Comparison of ENCODE assay signal across 8 cellular contexts in the genomic region with DNA sequence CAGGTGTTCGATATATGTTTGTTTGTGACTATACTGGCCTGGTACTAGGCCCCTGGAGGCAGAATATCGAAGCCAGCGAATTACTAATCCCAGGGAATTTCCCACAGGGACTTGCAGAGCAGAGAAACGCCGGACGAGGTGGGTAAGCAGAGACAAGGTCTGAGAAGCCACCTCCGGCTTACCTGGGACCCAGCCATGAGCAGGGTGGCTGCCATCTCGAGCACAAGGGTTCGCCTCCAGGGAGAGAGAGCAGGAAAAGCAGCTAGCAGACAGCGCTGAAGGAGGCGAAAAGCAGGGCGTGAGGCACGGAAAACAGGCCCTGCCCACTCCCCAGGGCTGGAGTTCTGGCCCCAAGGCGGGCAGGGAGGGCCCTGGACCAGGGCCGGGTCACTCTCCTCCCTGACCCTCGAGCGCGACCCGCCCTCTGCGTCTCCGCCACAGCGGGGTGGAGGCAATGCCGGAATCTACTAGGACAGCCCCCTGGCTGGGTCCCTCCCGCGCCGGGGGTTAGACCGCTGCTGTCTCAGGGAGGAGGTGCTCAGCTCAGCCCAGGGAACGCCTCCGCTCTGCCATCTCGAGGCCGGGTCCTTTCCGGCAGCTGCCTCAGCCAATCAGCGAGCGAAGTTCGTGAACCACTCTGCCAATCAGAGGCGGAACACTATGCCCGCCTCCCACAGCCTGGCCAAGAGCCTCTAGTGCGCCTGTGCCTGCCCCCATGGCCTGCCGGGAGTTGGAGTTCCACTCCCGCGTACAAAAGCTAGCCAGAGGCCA. TPM values are rescaled to one million over a fixed set of nuclear protein-coding genes. Genes with fewer than 3 reads are reported as not detected.
DNase-seq lines count a peak whose midpoint lies in the region; ATAC-seq, FAIRE-seq and TF ChIP-seq lines count a peak whose summit lies in the region.

No MANE protein-coding gene starts in this region.

- peak overlapping the region; percentile 97 for H3K4me3 ChIP-seq in WI38 (ENCODE audit: low read depth, low read length)
- peak overlapping the region; percentile 76 for H3K4me3 ChIP-seq in bronchial epithelial cell (ENCODE audit: low read depth, low read length)
- peak overlapping the region; percentile 85 to 87 for H3K4me3 ChIP-seq in small intestine (ENCODE audit: low read depth in 1 of 2, low read length in 2 of 2)

- H3K27me3 ChIP-seq in bronchial epithelial cell (ENCODE audit: control insufficient read depth, insufficient read depth, low read length) (no peaks in the 10 kb centered on the region), small intestine (ENCODE audit: control insufficient read depth in 2 of 2, insufficient read depth in 2 of 2, low read length in 2 of 2) (no peaks in the 10 kb centered on the region)

- WGBS in small intestine, 3 donors, result 1 to 2% (median 1%) methylated on average over 31 to 41 of the region's 41 CpGs

- DNase-seq in AG08395 (ENCODE audit: low spot score) (peak; percentile 99), NCI-H2227 (lab: John Stamatoyannopoulos, UW; ENCODE audit: unreplicated experiment) (peak; percentile 99), bronchial epithelial cell (ENCODE audit: low read depth) (peak; percentile 97), iPS-NIHi11 (ENCODE audit: low spot score) (peak; percentile 98), small intestine (peak; percentile 99)

- peak overlapping the region; percentile 87 to 91 for H3K27ac ChIP-seq in small intestine (ENCODE audit: low read depth in 1 of 2, low read length in 1 of 2)

- no peak for TF ChIP-seq CTCF in WI38 (IDR thresholded peaks at IDR 0.05; ENCODE audit: low read depth, low read length)
- no peak for TF ChIP-seq CTCF in bronchial epithelial cell (IDR thresholded peaks at IDR 0.05; ENCODE audit: insufficient read depth, low read length, severe bottlenecking)

- FAIRE-seq in bronchial epithelial cell (lab: Jason Lieb, UNC) (no peak), small intestine (lab: Jason Lieb, UNC) (no peak)

- no peaks in the 10 kb centered on the region for H3K9me3 ChIP-seq in small intestine (ENCODE audit: control insufficient read depth, low read depth)

- H3K36me3 ChIP-seq in bronchial epithelial cell (ENCODE audit: control insufficient read depth, insufficient read depth, low read length) (peaks cover 9% of the 10 kb centered on the region), small intestine (ENCODE audit: control insufficient read depth in 2 of 2, insufficient read depth in 2 of 2, low read length in 2 of 2) (peaks cover 2 to 10% of the 10 kb centered on the region in 2 donors)

- ATAC-seq in GM18909 (IDR thresholded peaks at IDR 0.05; ENCODE audit: poor library complexity, unreplicated experiment) (peak; percentile 91), HG03159 (IDR thresholded peaks at IDR 0.05; ENCODE audit: unreplicated experiment) (peak; percentile 90)

- H3K4me1 ChIP-seq in small intestine (ENCODE audit: control insufficient read depth in 2 of 2, insufficient read depth in 1 of 2, low read depth in 1 of 2, low read length in 1 of 2), result peaks cover 4 to 9% of the 10 kb centered on the region in 2 donors

RNA-seq across cellular contexts. Expression of a gene that starts 1.7 kb away (rescaled TPM):
- total RNA-seq in bronchial epithelial cell, result 29.0 and 35.7 TPM in 2 replicates
- polyA plus RNA-seq in small intestine, result 1 to 10 TPM; 3.8 to 4.9 (median 4.0) TPM

RNA-seq across cellular contexts. Expression of a gene that starts 23.9 kb away (rescaled TPM):
- 70.8 and 84.0 TPM in 2 replicates for total RNA-seq in bronchial epithelial cell
- 100 to 1,000 TPM in 1 of 3 donors, 10 to 100 TPM in 2; 47.8 to 101 (median 55.2) TPM for polyA plus RNA-seq in small intestine

RNA-seq across cellular contexts. Expression of a gene that starts 56.6 kb away (rescaled TPM):
- 6.6 and 10.5 TPM in 2 replicates for total RNA-seq in bronchial epithelial cell
- 10 to 100 TPM; 20.5 to 36.9 (median 27.8) TPM for polyA plus RNA-seq in small intestine

Comparison
In these comparisons a context has a peak if more than half of its experiments do, and no peak if none do; other contexts are left out.
1. Peak in every context shown above with its lines: DNase-seq, ATAC-seq, H3K4me3 ChIP-seq and H3K27ac ChIP-seq.